ENCODE assay signal across 14 cellular contexts in the genomic region with DNA sequence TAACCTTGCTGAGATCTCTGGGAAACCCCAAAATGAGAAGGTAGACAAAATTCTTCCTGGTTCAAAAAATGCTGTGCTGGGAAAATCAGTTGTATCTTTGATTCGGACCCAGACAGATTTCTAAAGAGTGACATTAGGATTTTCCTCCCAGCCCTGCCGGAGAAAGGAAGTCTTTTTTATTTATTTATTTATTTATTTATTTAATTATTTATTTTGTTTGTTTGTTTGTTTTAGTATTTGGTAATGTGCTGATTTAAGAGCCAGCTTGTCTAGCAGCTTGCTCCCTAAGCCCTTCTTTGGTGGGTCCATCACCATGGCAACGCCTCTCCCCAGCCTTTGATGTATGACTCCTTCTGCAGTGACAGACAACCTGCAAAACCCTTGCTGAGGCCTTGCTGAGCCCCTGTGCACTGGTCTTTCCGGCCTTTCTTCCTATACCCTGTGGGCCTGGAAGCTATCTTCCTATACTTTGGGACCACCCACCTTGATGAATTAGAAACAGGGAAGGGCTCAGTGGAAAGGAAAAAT.
DNase-seq lines count a peak whose midpoint lies in the region; ATAC-seq, FAIRE-seq and TF ChIP-seq lines count a peak whose summit lies in the region.
"Had no signal": no experiment of that assay in that cellular context is flagged by ENCODE, and none has a peak within 500 bp of the region (broad histone marks: within the 10 kb centered on the region; RNA-seq: fewer than 3 reads in every experiment).

No MANE protein-coding gene starts in this region.

- no peak overlapping the region for H3K4me3 ChIP-seq in A549
- H3K4me3 ChIP-seq: testis had no signal

- CTCF ChIA-PET in A549 (lab: Yijun Ruan, JAX): interaction anchor here (1.0 to 2.6 kb wide), 4 partner anchors 12 to 480 kb away, joined by 4 to 10 read pairs (median 8); partner anchors contain the start of gene ABLIM3

- no peak for FAIRE-seq in A549 (lab: Jason Lieb, UNC)

- no peak overlapping the region for H3K4me2 ChIP-seq in A549
- H3K4me2 ChIP-seq: KMS-11 had no signal

- TF ChIP-seq POLR2A in A549 (IDR thresholded peaks at IDR 0.05; ENCODE audit: low read length): no peak

- no peaks in the 10 kb centered on the region for H3K4me1 ChIP-seq in A549
- H3K4me1 ChIP-seq: testis had no signal

- POLR2A ChIA-PET in A549 (lab: Yijun Ruan, JAX): no interaction called here

- H3K27ac ChIP-seq in A549: no peak overlapping the region
- H3K27ac ChIP-seq: KMS-11, testis had no signal

- no peak for TF ChIP-seq EP300 in A549 (IDR thresholded peaks at IDR 0.05)

- WGBS in A549 (ENCODE audit: missing lambda C conversion rate): 67% methylated on average over 4 of the region's 4 CpGs

- TF ChIP-seq RAD21 in A549 (conservative IDR thresholded peaks at IDR 0.05 in 1 of 2, IDR thresholded peaks at IDR 0.05 in 1 of 2): no peak

- DNase-seq in A549 (ENCODE audit: low read depth in 1 of 2, low spot score in 1 of 2): no peak
- peak; percentile 29 for DNase-seq in Daoy (ENCODE audit: low read depth)
- peak; percentile 46 for DNase-seq in RPMI7951 (ENCODE audit: low read depth)
- peak; percentile 41 for DNase-seq in iPS-NIHi7 (ENCODE audit: extremely low spot score)
- DNase-seq in superior temporal gyrus (ENCODE audit: extremely low spot score): no peak
- no peak for DNase-seq in NCI-H1092 treated with DMSO at 0.1 percent for 48 hours (lab: John Stamatoyannopoulos, UW)
- no peak for DNase-seq in activated naive CD4-positive, alpha-beta T cell treated with anti-CD3 and anti-CD28 coated beads, Interleukin-2, amount 50 U/mL, for 16 hours
- DNase-seq: activated naive CD4-positive, alpha-beta T cell treated with Interleukin-2 at 50 U/mL for 16 hours; COR-L47; cortex of kidney; NCI-H1105; testis had no signal

- TF ChIP-seq CTCF in A549 (IDR thresholded peaks at IDR 0.05): no peak

- ATAC-seq in A549 (no peak), HG02852 (IDR thresholded peaks at IDR 0.05; ENCODE audit: unreplicated experiment) (no peak)

- H3K9me3 ChIP-seq in A549: no peaks in the 10 kb centered on the region
- H3K9me3 ChIP-seq: testis had no signal

TF ChIP-seq in A549, 52 proteins besides CTCF, POLR2A, EP300 and RAD21:
- TF ChIP-seq HOXB5 (CRISPR knock-in tag; IDR thresholded peaks at IDR 0.05): no peak
- TF ChIP-seq TFCP2L1 (CRISPR knock-in tag; IDR thresholded peaks at IDR 0.05): no peak
- TF ChIP-seq ZC3H11A (IDR thresholded peaks at IDR 0.05): peak; percentile 55
- TF ChIP-seq CHD4 (IDR thresholded peaks at IDR 0.05; ENCODE audit: borderline replicate concordance): no peak
- TF ChIP-seq, protein P1, sequence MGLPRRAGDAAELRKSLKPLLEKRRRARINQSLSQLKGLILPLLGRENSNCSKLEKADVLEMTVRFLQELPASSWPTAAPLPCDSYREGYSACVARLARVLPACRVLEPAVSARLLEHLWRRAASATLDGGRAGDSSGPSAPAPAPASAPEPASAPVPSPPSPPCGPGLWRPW (IDR thresholded peaks at IDR 0.05): no peak
- TF ChIP-seq CBX2 (IDR thresholded peaks at IDR 0.05; ENCODE audit: borderline replicate concordance, low read depth): no peak
- no peak for TF ChIP-seq CBX8 (IDR thresholded peaks at IDR 0.05)

Comparison
In these comparisons a context has a peak if more than half of its experiments do, and no peak if none do; other contexts are left out.
1. DNase-seq: peak in Daoy (single experiment), RPMI7951 (single experiment) and iPS-NIHi7 (single experiment); none in A549 (0 of 2), superior temporal gyrus (single experiment), NCI-H1092 treated with DMSO at 0.1 percent for 48 hours (single experiment) and activated naive CD4-positive, alpha-beta T cell treated with anti-CD3 and anti-CD28 coated beads, Interleukin-2, amount 50 U/mL, for 16 hours (single experiment).